Comparison of ENCODE assay signal across 37 cellular contexts in genomic region chr10:75480374-75480773, GRCh38. TPM values are rescaled to one million over a fixed set of nuclear protein-coding genes. Genes with fewer than 3 reads are reported as not detected.
DNase-seq lines count a peak whose midpoint lies in the region; ATAC-seq, FAIRE-seq and TF ChIP-seq lines count a peak whose summit lies in the region.
"Had no signal": no experiment of that assay in that cellular context is flagged by ENCODE, and none has a peak within 500 bp of the region (broad histone marks: within the 10 kb centered on the region; RNA-seq: fewer than 3 reads in every experiment).

No MANE protein-coding gene starts in this region.

- in situ Hi-C loops in HepG2 (cut with HindIII; ENCODE audit: extremely low pct_ligation_motif_present, low pct_unique_long_range_greater_than_20kb): no loop called here

- H4K20me1 ChIP-seq in HepG2 (ENCODE audit: insufficient read depth, low read length) (no peaks in the 10 kb centered on the region), H9 (ENCODE audit: control insufficient read depth, insufficient read depth, insufficient read length) (no peaks in the 10 kb centered on the region)
- H4K20me1 ChIP-seq: BLaER1; BLaER1 treated with 17β-estradiol and CSF1 and Interleukin-3, amounts not matched to agents 10 nM and 100 nM had no signal

- H4K5ac ChIP-seq in H9 (ENCODE audit: insufficient read length, low read depth, low read length): no peak overlapping the region

- peak overlapping the region; percentile 46; the same call in 1 of the 2 replicates for H3K4me2 ChIP-seq in HepG2 (ENCODE audit: low read depth, low read length)
- no peak overlapping the region for H3K4me2 ChIP-seq in H9 (ENCODE audit: insufficient read depth, insufficient read length, low read length)
- H3K4me2 ChIP-seq: A549; BLaER1; BLaER1 treated with 17β-estradiol and CSF1 and Interleukin-3, amounts not matched to agents 10 nM and 100 nM had no signal

- H2AK5ac ChIP-seq in H9 (ENCODE audit: insufficient read length, low read length): no peak overlapping the region

- H3K4ac ChIP-seq in H9 (ENCODE audit: low read depth, low read length): no peak overlapping the region

- peaks cover 0 to 2% of the 10 kb centered on the region in 2 experiments; a peak in 2 of 5 replicates for H3K9me3 Mint-ChIP-seq in H9
- H3K9me3 Mint-ChIP-seq: CD4-positive, alpha-beta T cell; CD4-positive, CD25-positive, alpha-beta regulatory T cell; CD8-positive, alpha-beta T cell had no signal

- no peak overlapping the region for H4K8ac ChIP-seq in H9 (replicated peaks; ENCODE audit: insufficient read length, low read depth, low read length)

- H3K79me2 ChIP-seq in HepG2 (ENCODE audit: insufficient read depth, low read length) (no peaks in the 10 kb centered on the region), H9 (ENCODE audit: insufficient read depth, low read length) (no peaks in the 10 kb centered on the region)

- intact Hi-C loops in HepG2 (cut with micrococcal nuclease; ENCODE audit: unreplicated experiment): no loop called here
- intact Hi-C loops in right lobe of liver (cut with DNase I): no loop called here

- H2AFZ ChIP-seq in HepG2 (ENCODE audit: low read length) (no peak overlapping the region), H9 (ENCODE audit: low read length) (no peak overlapping the region)

- no peak overlapping the region for H3K23ac ChIP-seq in H9 (ENCODE audit: insufficient read length, low read depth, low read length)

- TF ChIP-seq CTCF in HepG2 (CRISPR knock-in tag; IDR thresholded peaks at IDR 0.05) (no peak), right lobe of liver (IDR thresholded peaks at IDR 0.05) (no peak), H9 (conservative IDR thresholded peaks at IDR 0.05) (no peak)

- FAIRE-seq in HepG2 (lab: Jason Lieb, UNC): no peak
- FAIRE-seq: A204.1, A549, D721Med had no signal

- TF ChIP-seq EP300 in HepG2 (IDR thresholded peaks at IDR 0.05; ENCODE audit: low read depth in 2 of 2, low read length in 2 of 2) (peak in 1 of 2 experiments; percentile 3; a peak in 1 of 4 replicates), HepG2 (CRISPR knock-in tag; IDR thresholded peaks at IDR 0.05; ENCODE audit: borderline replicate concordance) (no peak)

- 0 out of 5 replicates have a peak, but pooled peaks cover 0 to 3% of the 10 kb centered on the region in 2 experiments for H3K36me3 ChIP-seq in HepG2 (replicated peaks in 1 of 2; ENCODE audit: control insufficient read depth in 1 of 2, insufficient read depth in 2 of 2, low read length in 2 of 2)
- no peaks in the 10 kb centered on the region for H3K36me3 ChIP-seq in right lobe of liver
- H3K36me3 ChIP-seq: BE2C; BLaER1; BLaER1 treated with 17β-estradiol and CSF1 and Interleukin-3, amounts not matched to agents 10 nM and 100 nM had no signal

- DNase-seq in HepG2 (ENCODE audit: low spot score) (peak; percentile 77), right lobe of liver (no peak), H9 (peak; percentile 0)
- DNase-seq: 8988T; ACHN; AML-193; BE2C; C1 segment of cervical spinal cord; Caco-2; Calu3; CD4-positive, alpha-beta memory T cell; CD4-positive, alpha-beta T cell; CD4-positive, CD25-positive, alpha-beta regulatory T cell; CD8-positive, alpha-beta memory T cell; CD8-positive, alpha-beta T cell; COR-L47; DMS 273 treated with DMSO at 0.1 percent for 48 hours; DMS153; DMS53; DMS79; DMS79 treated with DMSO at 0.1 percent for 48 hours; DND-41; EL had no signal

- no peak for TF ChIP-seq RAD21 in HepG2 (CRISPR knock-in tag; IDR thresholded peaks at IDR 0.05)

- H3K9ac ChIP-seq in HepG2 (ENCODE audit: insufficient read depth, low read depth, low read length) (no peak overlapping the region), H9 (ENCODE audit: extremely low read depth, insufficient read length, low read length) (no peak overlapping the region)
- H3K9ac ChIP-seq: BLaER1; BLaER1 treated with 17β-estradiol and CSF1 and Interleukin-3, amounts not matched to agents 10 nM and 100 nM had no signal

- H3K9me3 ChIP-seq in HepG2 (ENCODE audit: low read length) (peaks cover 17% of the 10 kb centered on the region), right lobe of liver (no peaks in the 10 kb centered on the region), H9 (ENCODE audit: control insufficient read depth, low read depth, low read length) (no peaks in the 10 kb centered on the region)
- H3K9me3 ChIP-seq: BE2C had no signal

- H3K4me1 Mint-ChIP-seq in H9: peaks cover 11% of the 10 kb centered on the region in 2 experiments
- H3K4me1 Mint-ChIP-seq: B cell; CD4-positive, alpha-beta memory T cell; CD4-positive, CD25-positive, alpha-beta regulatory T cell; CD8-positive, alpha-beta memory T cell had no signal

- H3T11ph ChIP-seq in H9 (ENCODE audit: low read length): no peak overlapping the region

- no peak overlapping the region for H4K91ac ChIP-seq in H9 (ENCODE audit: insufficient read length, low read depth, low read length)

- H2BK5ac ChIP-seq in H9 (ENCODE audit: insufficient read length, low read length): no peak overlapping the region

- no peaks in the 10 kb centered on the region for H3K36me3 Mint-ChIP-seq in H9 (ENCODE audit: insufficient read depth in 1 of 3, low read depth in 3 of 3)
- H3K36me3 Mint-ChIP-seq: CD4-positive, alpha-beta memory T cell; CD4-positive, CD25-positive, alpha-beta regulatory T cell; CD8-positive, alpha-beta memory T cell; CD8-positive, alpha-beta T cell had no signal

- H2BK120ac ChIP-seq in H9 (ENCODE audit: low read depth, low read length, poor library complexity, severe bottlenecking): no peak overlapping the region

- POLR2A ChIA-PET in HepG2 (lab: Yijun Ruan, JAX): interaction anchor here (1.0 kb wide), 1 partner anchor 50 kb away, joined by 3 read pairs; no protein-coding TSS in a partner anchor

- H3K4me1 ChIP-seq in HepG2 (ENCODE audit: insufficient read depth, low read length) (peaks cover 30% of the 10 kb centered on the region), right lobe of liver (no peaks in the 10 kb centered on the region), H9 (ENCODE audit: insufficient read depth, low read length) (peaks cover 2% of the 10 kb centered on the region; the same call in 1 of the 2 replicates)
- H3K4me1 ChIP-seq: A549; BLaER1; BLaER1 treated with 17β-estradiol and CSF1 and Interleukin-3, amounts not matched to agents 10 nM and 100 nM; Caco-2 had no signal

- TF ChIP-seq POLR2A in HepG2 (IDR thresholded peaks at IDR 0.05; ENCODE audit: insufficient read depth in 1 of 2, low read depth in 2 of 2, low read length in 2 of 2) (no peak), right lobe of liver (IDR thresholded peaks at IDR 0.05) (no peak)

- no peak overlapping the region for H3K4me3 ChIP-seq in HepG2 (replicated peaks in 1 of 3; ENCODE audit: insufficient read depth in 1 of 3, low read depth in 2 of 3, low read length in 3 of 3)
- H3K4me3 ChIP-seq in right lobe of liver: no peak overlapping the region
- H3K4me3 ChIP-seq: A549; BLaER1; BLaER1 treated with 17β-estradiol and CSF1 and Interleukin-3, amounts not matched to agents 10 nM and 100 nM had no signal

- H3K56ac ChIP-seq in H9 (ENCODE audit: insufficient read length, low read depth, low read length): no peak overlapping the region

- WGBS in HepG2 (ENCODE audit: low lambda C conversion rate): 89% methylated on average over 3 of the region's 3 CpGs
- 86% methylated on average over 2 of the region's 3 CpGs for WGBS in right lobe of liver (ENCODE audit: insufficient coverage, low coverage, low lambda C conversion rate, missing lambda C conversion rate)
- WGBS in H9 (ENCODE audit: extremely low coverage, insufficient read length, low lambda C conversion rate): no CpG with 5 or more reads among the region's 3 CpGs

- no TSS peak for BruUV-seq in HepG2 (replicated peaks; lab: Mats Ljungman, UMichigan)

- no peak overlapping the region for H3K27ac Mint-ChIP-seq in H9
- H3K27ac Mint-ChIP-seq: B cell; CD14-positive monocyte; CD4-positive, alpha-beta memory T cell; CD4-positive, alpha-beta T cell; CD4-positive, CD25-positive, alpha-beta regulatory T cell; CD8-positive, alpha-beta memory T cell; CD8-positive, alpha-beta T cell had no signal

- no peak overlapping the region for H3K4me3 Mint-ChIP-seq in H9
- H3K4me3 Mint-ChIP-seq: B cell; CD14-positive monocyte; CD4-positive, alpha-beta memory T cell; CD4-positive, alpha-beta T cell; CD4-positive, CD25-positive, alpha-beta regulatory T cell; CD8-positive, alpha-beta memory T cell; CD8-positive, alpha-beta T cell had no signal

- H2BK15ac ChIP-seq in H9 (ENCODE audit: low read depth, low read length): no peak overlapping the region

- ATAC-seq in HepG2: peak; percentile 68
- ATAC-seq in right lobe of liver: no peak
- ATAC-seq in GM21528 (IDR thresholded peaks at IDR 0.05; ENCODE audit: low FRiP score, unreplicated experiment): no peak
- ATAC-seq: A549; CD8-positive, alpha-beta T cell had no signal

- no peak overlapping the region for H3K14ac ChIP-seq in H9 (ENCODE audit: insufficient read depth, low read length)

- no peak overlapping the region for H3K18ac ChIP-seq in H9 (ENCODE audit: insufficient read length, low read depth, low read length)

- H3K27me3 ChIP-seq in HepG2 (ENCODE audit: control insufficient read depth in 1 of 2, insufficient read depth in 2 of 2, low read length in 2 of 2): no peaks in the 10 kb centered on the region
- no peaks in the 10 kb centered on the region for H3K27me3 ChIP-seq in right lobe of liver
- H3K27me3 ChIP-seq in H9 (ENCODE audit: insufficient read depth, low read length): no peaks in the 10 kb centered on the region; the same call in 1 of the 2 replicates
- H3K27me3 ChIP-seq: BE2C; BLaER1; BLaER1 treated with 17β-estradiol and CSF1 and Interleukin-3, amounts not matched to agents 10 nM and 100 nM had no signal

- H2BK20ac ChIP-seq in H9 (ENCODE audit: low read depth, low read length, poor library complexity, severe bottlenecking): no peak overlapping the region

- H3K23me2 ChIP-seq in H9 (ENCODE audit: insufficient read length, low read depth, low read length, poor library complexity, severe bottlenecking): no peaks in the 10 kb centered on the region

- peaks cover 32% of the 10 kb centered on the region for H3K27me3 Mint-ChIP-seq in H9 (ENCODE audit: low read depth)
- H3K27me3 Mint-ChIP-seq: B cell; CD4-positive, alpha-beta T cell had no signal

- CTCF ChIA-PET in HepG2 (lab: Yijun Ruan, JAX; ENCODE audit: low intra/inter-chr PET ratio, low total read pairs): no interaction called here

- H3K27ac ChIP-seq in HepG2 (ENCODE audit: extremely low read length, insufficient read depth, low read length) (peak overlapping the region; percentile 16), right lobe of liver (no peak overlapping the region), H9 (ENCODE audit: insufficient read length, low read depth, low read length) (no peak overlapping the region)
- H3K27ac ChIP-seq: 22Rv1; A549; BLaER1; BLaER1 treated with 17β-estradiol and CSF1 and Interleukin-3, amounts not matched to agents 10 nM and 100 nM; C4-2B had no signal

- no peak overlapping the region for H2BK12ac ChIP-seq in H9 (ENCODE audit: insufficient read length, low read depth, low read length)

- no peaks in the 10 kb centered on the region for H3K79me1 ChIP-seq in H9 (ENCODE audit: insufficient read depth, low read depth, low read length, poor library complexity, severe bottlenecking)

RNA-seq across cellular contexts. Expression of gene LRMDA, which starts 49.0 kb away (rescaled TPM):
- total RNA-seq in HepG2 (2016; rRNA removed; fragmentation: Illumina TruSeq; extraction: Trizol) (19.3 and 22.0 TPM in 2 replicates), right lobe of liver (10 to 100 TPM in 5 of 6 experiments, 1 to 10 TPM in 1; 9.9 to 19.9 (median 16.3) TPM), H9 (2021) (1.8 and 2.1 TPM in 2 replicates)
- total RNA-seq in HepG2 (2016; cell fraction: cytosol; rRNA removed; fragmentation: Illumina TruSeq; extraction: Trizol; ENCODE audit: low read depth): 70.4 and 78.7 TPM in 2 replicates
- 20.0 and 23.4 TPM in 2 replicates for total RNA-seq in HepG2 (2016; cell fraction: insoluble cytoplasmic fraction; rRNA removed; fragmentation: Illumina TruSeq; extraction: Trizol)
- total RNA-seq in HepG2 (2016; cell fraction: membrane; rRNA removed; fragmentation: Illumina TruSeq; extraction: Trizol): 36.7 and 40.7 TPM in 2 replicates
- 27.3 and 38.1 TPM in 2 replicates for total RNA-seq in HepG2 (2016; cell fraction: nucleus; rRNA removed; fragmentation: Illumina TruSeq; extraction: Trizol)
- 13.4 and 17.7 TPM in 2 replicates for polyA plus RNA-seq in HepG2 (2011; rRNA removed)
- 18.1 and 21.4 TPM in 2 replicates for polyA plus RNA-seq in HepG2 (2011; cell fraction: cytosol; rRNA removed)
- 10.7 and 11.9 TPM in 2 replicates for polyA plus RNA-seq in HepG2 (2011; cell fraction: nucleus; rRNA removed)
- 14.6 and 23.3 TPM in 2 replicates for polyA plus RNA-seq in HepG2 (2012)
- polyA plus RNA-seq in HepG2 (2016; cell fraction: cytosol; fragmentation: Illumina TruSeq; extraction: Trizol; ENCODE audit: low read depth): 51.8 and 58.1 TPM in 2 replicates
- 25.9 and 29.7 TPM in 2 replicates for polyA plus RNA-seq in HepG2 (2016; cell fraction: insoluble cytoplasmic fraction; fragmentation: Illumina TruSeq; extraction: Trizol; ENCODE audit: low read depth)
- 28.6 and 35.5 TPM in 2 replicates for polyA plus RNA-seq in HepG2 (2016; cell fraction: membrane; fragmentation: Illumina TruSeq; extraction: Trizol; ENCODE audit: low read depth)
- polyA plus RNA-seq in HepG2 (2016; cell fraction: nucleus; fragmentation: Illumina TruSeq; extraction: Trizol; ENCODE audit: insufficient read depth, low read depth): 9.9 and 22.8 TPM in 2 replicates
- polyA minus RNA-seq in HepG2 (2011; rRNA and poly(A)+ RNA removed; ENCODE audit: low replicate concordance): 4.1 and 25.5 TPM in 2 replicates
- 5.1 and 7.5 TPM in 2 replicates for polyA minus RNA-seq in HepG2 (2011; cell fraction: cytosol; rRNA and poly(A)+ RNA removed)
- 58.6 and 83.8 TPM in 2 replicates for polyA minus RNA-seq in HepG2 (2011; cell fraction: nucleus; rRNA and poly(A)+ RNA removed)
- total RNA-seq: A172; A673; B cell; CD4-positive, alpha-beta memory T cell; CD4-positive, alpha-beta T cell; CD8-positive, alpha-beta memory T cell; CD8-positive, alpha-beta T cell; Daoy had no signal
- polyA plus RNA-seq: BJ; CD4-positive, alpha-beta memory T cell; CD4-positive, CD25-positive, alpha-beta regulatory T cell; CD8-positive, alpha-beta memory T cell had no signal

Comparison
In these comparisons a context has a peak if more than half of its experiments do, and no peak if none do; other contexts are left out.
1. DNase-seq: peak in HepG2 (single experiment) and H9 (single experiment); none in right lobe of liver (0 of 3).